In genomic region chr3:134998855-134999254, GRCh38 we compare ENCODE assay signal across 15 cellular contexts.
DNase-seq lines count a peak whose midpoint lies in the region; ATAC-seq lines count a peak whose summit lies in the region.
"Had no signal": no experiment of that assay in that cellular context is flagged by ENCODE, and none has a peak within 500 bp of the region (broad histone marks: within the 10 kb centered on the region; RNA-seq: fewer than 3 reads in every experiment).

No MANE protein-coding gene starts in this region.

- H3K4me3 ChIP-seq in H7 (ENCODE audit: insufficient read depth, low read depth, low read length), result no peak overlapping the region

- no peak overlapping the region for H3K27ac Mint-ChIP-seq in activated T-helper 17 cell treated with anti-CD3 and anti-CD28 coated beads, Interleukin-2, amount 50 U/mL, for 72 hours
- H3K27ac Mint-ChIP-seq: CD8-positive, alpha-beta T cell had no signal

- peaks cover 3% of the 10 kb centered on the region for H3K9me3 Mint-ChIP-seq in activated T-helper 17 cell treated with anti-CD3 and anti-CD28 coated beads, Interleukin-2, amount 50 U/mL, for 72 hours
- H3K9me3 Mint-ChIP-seq: CD8-positive, alpha-beta T cell had no signal

- H3K4me1 Mint-ChIP-seq in activated T-helper 17 cell treated with anti-CD3 and anti-CD28 coated beads, Interleukin-2, amount 50 U/mL, for 72 hours, result no peaks in the 10 kb centered on the region

- no peak overlapping the region for H3K4me3 Mint-ChIP-seq in activated T-helper 17 cell treated with anti-CD3 and anti-CD28 coated beads, Interleukin-2, amount 50 U/mL, for 72 hours
- H3K4me3 Mint-ChIP-seq: CD8-positive, alpha-beta T cell had no signal

- H3K36me3 ChIP-seq in H7 (replicated peaks; ENCODE audit: control insufficient read depth, insufficient read depth, low read length), result no peaks in the 10 kb centered on the region

- DNase-seq in activated effector memory CD4-positive, alpha-beta T cell treated with Interleukin-2 at 50 U/mL for 16 hours, result no peak
- DNase-seq in H7 (no peak), kidney tubule cell (ENCODE audit: low spot score) (no peak)
- no peak for DNase-seq in activated effector memory CD4-positive, alpha-beta T cell treated with anti-CD3 and anti-CD28 coated beads, Interleukin-2, amount 50 U/mL, for 16 hours
- DNase-seq: Calu3; CD8-positive, alpha-beta T cell; KG1; NCI-H1694 treated with DMSO at 0.1 percent for 48 hours; NCI-H2107; NCI-H226; NCI-H526 had no signal

- H3K27me3 ChIP-seq in H7 (ENCODE audit: control insufficient read depth, insufficient read depth, low read length), result no peaks in the 10 kb centered on the region

- no peaks in the 10 kb centered on the region for H3K36me3 Mint-ChIP-seq in activated T-helper 17 cell treated with anti-CD3 and anti-CD28 coated beads, Interleukin-2, amount 50 U/mL, for 72 hours (ENCODE audit: low read depth)
- H3K36me3 Mint-ChIP-seq: CD8-positive, alpha-beta T cell had no signal

- H3K27me3 Mint-ChIP-seq in activated T-helper 17 cell treated with anti-CD3 and anti-CD28 coated beads, Interleukin-2, amount 50 U/mL, for 72 hours, result peaks cover 6% of the 10 kb centered on the region

- ATAC-seq in GM18867 (IDR thresholded peaks at IDR 0.05; ENCODE audit: unreplicated experiment) (peak; percentile 68), HG02571 (IDR thresholded peaks at IDR 0.05; ENCODE audit: unreplicated experiment) (peak; percentile 48), HG03175 (IDR thresholded peaks at IDR 0.05; ENCODE audit: unreplicated experiment) (peak; percentile 58)
- peak; percentile 37 for ATAC-seq in activated T-helper 17 cell treated with anti-CD3 and anti-CD28 coated beads, Interleukin-2, amount 50 U/mL, for 72 hours (replicated peaks)
- ATAC-seq: CD8-positive, alpha-beta T cell had no signal
